1 cellular context compared by ENCODE assay signal in genomic region chr6:149468179-149468578, GRCh38.
TF ChIP-seq lines count a peak whose summit lies in the region.

No MANE protein-coding gene starts in this region.

TF ChIP-seq in HepG2, 621 proteins besides CTCF, POLR2A, EP300 and RAD21:
- TF ChIP-seq ZMYM3 (CRISPR knock-in tag; IDR thresholded peaks at IDR 0.05) = 0 out of 2 replicates have a peak, but pooled peaks have one; percentile 3
- no peak for TF ChIP-seq ZEB1 (IDR thresholded peaks at IDR 0.05; ENCODE audit: insufficient replicate concordance, low read depth)
- no peak for TF ChIP-seq ZNF577 (CRISPR knock-in tag; IDR thresholded peaks at IDR 0.05; ENCODE audit: borderline replicate concordance, low read depth)
- no peak for TF ChIP-seq CCDC6 (CRISPR knock-in tag; IDR thresholded peaks at IDR 0.05)
- TF ChIP-seq ZNF280D (CRISPR knock-in tag; IDR thresholded peaks at IDR 0.05) = 0 out of 2 replicates have a peak, but pooled peaks have one; percentile 30
- TF ChIP-seq, protein P1, sequence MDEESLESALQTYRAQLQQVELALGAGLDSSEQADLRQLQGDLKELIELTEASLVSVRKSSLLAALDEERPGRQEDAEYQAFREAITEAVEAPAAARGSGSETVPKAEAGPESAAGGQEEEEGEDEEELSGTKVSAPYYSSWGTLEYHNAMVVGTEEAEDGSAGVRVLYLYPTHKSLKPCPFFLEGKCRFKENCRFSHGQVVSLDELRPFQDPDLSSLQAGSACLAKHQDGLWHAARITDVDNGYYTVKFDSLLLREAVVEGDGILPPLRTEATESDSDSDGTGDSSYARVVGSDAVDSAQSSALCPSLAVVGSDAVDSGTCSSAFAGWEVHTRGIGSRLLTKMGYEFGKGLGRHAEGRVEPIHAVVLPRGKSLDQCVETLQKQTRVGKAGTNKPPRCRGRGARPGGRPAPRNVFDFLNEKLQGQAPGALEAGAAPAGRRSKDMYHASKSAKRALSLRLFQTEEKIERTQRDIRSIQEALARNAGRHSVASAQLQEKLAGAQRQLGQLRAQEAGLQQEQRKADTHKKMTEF (CRISPR knock-in tag; IDR thresholded peaks at IDR 0.05) = no peak
- no peak for TF ChIP-seq NFKBIZ (CRISPR knock-in tag; IDR thresholded peaks at IDR 0.05)
- TF ChIP-seq MBNL3 (CRISPR knock-in tag; conservative IDR thresholded peaks at IDR 0.05) = no peak
- TF ChIP-seq, protein P2, sequence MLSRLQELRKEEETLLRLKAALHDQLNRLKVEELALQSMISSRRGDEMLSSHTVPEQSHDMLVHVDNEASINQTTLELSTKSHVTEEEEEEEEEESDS (CRISPR knock-in tag; IDR thresholded peaks at IDR 0.05; ENCODE audit: borderline replicate concordance) = no peak
- TF ChIP-seq ZNF513 (CRISPR knock-in tag; conservative IDR thresholded peaks at IDR 0.05) = no peak
